ENCODE assay signal across 9 cellular contexts in genomic region chr7:79451580-79451979, GRCh38.
DNase-seq lines count a peak whose midpoint lies in the region; ATAC-seq and TF ChIP-seq lines count a peak whose summit lies in the region.
"Had no signal": no experiment of that assay in that cellular context is flagged by ENCODE, and none has a peak within 500 bp of the region (broad histone marks: within the 10 kb centered on the region; RNA-seq: fewer than 3 reads in every experiment).

No MANE protein-coding gene starts in this region.

- ATAC-seq in HG03565 (IDR thresholded peaks at IDR 0.05; ENCODE audit: unreplicated experiment) = no peak
- no peak for ATAC-seq in HG03175 (IDR thresholded peaks at IDR 0.05; ENCODE audit: unreplicated experiment)
- ATAC-seq: T-helper 17 cell had no signal

- peak; percentile 5 for DNase-seq in HEK293T (ENCODE audit: extremely low spot score)
- DNase-seq in NCI-H1694 treated with DMSO at 0.1 percent for 48 hours (lab: John Stamatoyannopoulos, UW) = no peak
- DNase-seq in DMS 273 treated with DMSO at 0.1 percent for 48 hours (lab: John Stamatoyannopoulos, UW) = no peak
- DNase-seq: T-helper 17 cell had no signal

- POLR2A ChIA-PET in HEK293T (lab: Yijun Ruan, JAX) = interaction anchor here (0.7 to 1.0 kb wide), 4 partner anchors 13 to 32 kb away, joined by 3 to 4 read pairs (median 4); no protein-coding TSS in a partner anchor

- no peaks in the 10 kb centered on the region for H3K9me3 ChIP-seq in iPS-18c (ENCODE audit: control insufficient read depth, insufficient read depth, low read length)

- CTCF ChIA-PET in HEK293T (lab: Yijun Ruan, JAX) = no interaction called here

- H3K4me3 ChIP-seq in iPS-18c (ENCODE audit: insufficient read depth, low read depth, low read length) (peak overlapping the region; percentile 72; the same call in 1 of the 2 replicates), skin epidermis (peak overlapping the region in 5 of 7 experiments; percentile 33 to 54 (median 46))

- H3K27ac ChIP-seq in angular gyrus (ENCODE audit: low read depth, low read length) (peak overlapping the region; percentile 98), skin epidermis (peak overlapping the region in 9 of 21 experiments; percentile 70 to 94 (median 87))

TF ChIP-seq in HEK293T, 16 proteins besides CTCF, POLR2A, EP300 and RAD21:
- TF ChIP-seq ELF4 (IDR thresholded peaks at IDR 0.05) (no peak), SUZ12 (IDR thresholded peaks at IDR 0.05) (no peak), TARDBP (IDR thresholded peaks at IDR 0.05) (no peak), FOXK2 (IDR thresholded peaks at IDR 0.05) (no peak), FOXM1 (IDR thresholded peaks at IDR 0.05; ENCODE audit: borderline replicate concordance) (no peak), L3MBTL2 (conservative IDR thresholded peaks at IDR 0.05) (no peak), ZNF384 (IDR thresholded peaks at IDR 0.05) (no peak), SP1 (IDR thresholded peaks at IDR 0.05) (no peak), LEF1 (IDR thresholded peaks at IDR 0.05; ENCODE audit: borderline replicate concordance) (no peak), HDGF (IDR thresholded peaks at IDR 0.05; ENCODE audit: borderline replicate concordance) (no peak), BHLHE40 (IDR thresholded peaks at IDR 0.05; ENCODE audit: borderline replicate concordance) (no peak), FOXA1 (IDR thresholded peaks at IDR 0.05) (no peak), ARNT (IDR thresholded peaks at IDR 0.05) (no peak), CTBP1 (IDR thresholded peaks at IDR 0.05; ENCODE audit: borderline replicate concordance) (no peak), NFRKB (IDR thresholded peaks at IDR 0.05) (no peak)
- TF ChIP-seq, protein P1, sequence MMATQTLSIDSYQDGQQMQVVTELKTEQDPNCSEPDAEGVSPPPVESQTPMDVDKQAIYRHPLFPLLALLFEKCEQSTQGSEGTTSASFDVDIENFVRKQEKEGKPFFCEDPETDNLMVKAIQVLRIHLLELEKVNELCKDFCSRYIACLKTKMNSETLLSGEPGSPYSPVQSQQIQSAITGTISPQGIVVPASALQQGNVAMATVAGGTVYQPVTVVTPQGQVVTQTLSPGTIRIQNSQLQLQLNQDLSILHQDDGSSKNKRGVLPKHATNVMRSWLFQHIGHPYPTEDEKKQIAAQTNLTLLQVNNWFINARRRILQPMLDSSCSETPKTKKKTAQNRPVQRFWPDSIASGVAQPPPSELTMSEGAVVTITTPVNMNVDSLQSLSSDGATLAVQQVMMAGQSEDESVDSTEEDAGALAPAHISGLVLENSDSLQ (IDR thresholded peaks at IDR 0.05) = no peak
TF ChIP-seq in HEK293T: peak in this region for 0.
